In the genomic region with DNA sequence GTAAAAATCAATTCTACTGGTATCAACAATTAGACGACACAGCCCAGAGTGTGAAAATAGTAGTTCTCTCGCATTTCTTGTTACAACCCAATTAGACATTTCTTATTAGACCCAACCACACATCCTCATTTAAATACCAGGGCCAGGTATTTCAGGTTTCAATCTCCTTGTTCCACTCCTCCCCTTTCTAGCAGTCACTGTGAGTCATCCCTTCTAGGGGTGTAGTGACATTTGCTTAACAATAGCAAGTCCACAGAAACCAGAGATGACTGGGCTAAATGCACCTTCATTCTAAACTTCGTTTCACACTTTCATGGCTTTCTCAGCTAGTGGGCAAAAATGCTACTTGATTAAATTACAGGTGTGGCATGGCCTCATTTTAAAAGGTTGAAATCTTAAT, we compare ENCODE assay signal across 15 cellular contexts.
A peak's percentile ranks its signal among the peaks of the same experiment; 100 is the strongest.
DNase-seq lines count a peak whose midpoint lies in the region; ATAC-seq lines count a peak whose summit lies in the region.
"Had no signal": no experiment of that assay in that cellular context is flagged by ENCODE, and none has a peak within 500 bp of the region (broad histone marks: within the 10 kb centered on the region; RNA-seq: fewer than 3 reads in every experiment).

No MANE protein-coding gene starts in this region.

- peaks cover 10% of the 10 kb centered on the region for H3K36me3 Mint-ChIP-seq in activated naive CD4-positive, alpha-beta T cell treated with anti-CD3 and anti-CD28 coated beads for 36 hours (ENCODE audit: low read depth)
- peaks cover 14% of the 10 kb centered on the region for H3K36me3 Mint-ChIP-seq in T-helper 2 cell treated with Interferon-gamma antibody and Interleukin-4, amounts not matched to agents 5 μg/mL and 100 μg/mL, for 36 hours (ENCODE audit: low read depth)
- H3K36me3 Mint-ChIP-seq: neural progenitor cell had no signal

- no peaks in the 10 kb centered on the region for H3K27me3 Mint-ChIP-seq in activated naive CD4-positive, alpha-beta T cell treated with anti-CD3 and anti-CD28 coated beads for 36 hours (ENCODE audit: low read depth)
- H3K27me3 Mint-ChIP-seq in T-helper 2 cell treated with Interferon-gamma antibody and Interleukin-4, amounts not matched to agents 5 μg/mL and 100 μg/mL, for 36 hours (ENCODE audit: low read depth) = no peaks in the 10 kb centered on the region
- no peaks in the 10 kb centered on the region for H3K27me3 Mint-ChIP-seq in stimulated activated naive CD8-positive, alpha-beta T cell treated with anti-CD3 and anti-CD28 coated beads, Interleukin-15, amount 100 ng/mL, for 72 hours

- CTCF ChIA-PET in activated naive CD4-positive, alpha-beta T cell treated with anti-CD3 and anti-CD28 coated beads for 36 hours (lab: Charles Lee) = no interaction called here

- peak; percentile 99 for ATAC-seq in stimulated activated naive CD8-positive, alpha-beta T cell treated with anti-CD3 and anti-CD28 coated beads, Interleukin-15, amount 100 ng/mL, for 72 hours
- ATAC-seq in GM21529 (IDR thresholded peaks at IDR 0.05; ENCODE audit: unreplicated experiment) = no peak
- ATAC-seq in HG03095 (IDR thresholded peaks at IDR 0.05; ENCODE audit: unreplicated experiment) = no peak
- ATAC-seq: gastroesophageal sphincter had no signal

- H3K4me1 Mint-ChIP-seq in activated naive CD4-positive, alpha-beta T cell treated with anti-CD3 and anti-CD28 coated beads for 36 hours (ENCODE audit: low read depth) = peaks cover 21% of the 10 kb centered on the region
- H3K4me1 Mint-ChIP-seq in T-helper 2 cell treated with Interferon-gamma antibody and Interleukin-4, amounts not matched to agents 5 μg/mL and 100 μg/mL, for 36 hours (ENCODE audit: low read depth) = peaks cover 8% of the 10 kb centered on the region
- H3K4me1 Mint-ChIP-seq in stimulated activated naive CD8-positive, alpha-beta T cell treated with anti-CD3 and anti-CD28 coated beads, Interleukin-15, amount 100 ng/mL, for 72 hours = peaks cover 45% of the 10 kb centered on the region

- intact Hi-C loops in activated naive CD4-positive, alpha-beta T cell treated with anti-CD3 and anti-CD28 coated beads for 36 hours (cut with micrococcal nuclease) = loop anchor here (1.0 to 5.0 kb wide), 3 partner anchors 12 to 312 kb away; no protein-coding TSS in a partner anchor

- DNase-seq in activated naive CD4-positive, alpha-beta T cell treated with anti-CD3 and anti-CD28 coated beads for 36 hours = peak; percentile 54
- no peak for DNase-seq in activated naive CD4-positive, alpha-beta T cell (lab: John Stamatoyannopoulos, UW)
- peak; percentile 18 for DNase-seq in T-helper 2 cell treated with Interferon-gamma antibody and Interleukin-4, amounts not matched to agents 5 μg/mL and 100 μg/mL, for 36 hours (ENCODE audit: low spot score)
- DNase-seq in iPS DF 19.7 (ENCODE audit: low read depth, low spot score) (peak; percentile 90), COLO668 (lab: John Stamatoyannopoulos, UW; ENCODE audit: unreplicated experiment) (no peak)
- peak; percentile 27 to 44 for DNase-seq in stimulated activated naive CD8-positive, alpha-beta T cell treated with anti-CD3 and anti-CD28 coated beads, Interleukin-15, amount 100 ng/mL, for 72 hours
- DNase-seq: midbrain; MM.1S; NCI-H2107; NCI-H748 treated with DMSO at 0.1 percent for 48 hours; stimulated activated CD8-positive, alpha-beta memory T cell treated with anti-CD3 and anti-CD28 coated beads, Interleukin-4, amount 100 ng/mL, for 48 hours had no signal

- no peaks in the 10 kb centered on the region for H3K9me3 Mint-ChIP-seq in activated naive CD4-positive, alpha-beta T cell treated with anti-CD3 and anti-CD28 coated beads for 36 hours
- no peaks in the 10 kb centered on the region for H3K9me3 Mint-ChIP-seq in T-helper 2 cell treated with Interferon-gamma antibody and Interleukin-4, amounts not matched to agents 5 μg/mL and 100 μg/mL, for 36 hours
- H3K9me3 Mint-ChIP-seq in stimulated activated naive CD8-positive, alpha-beta T cell treated with anti-CD3 and anti-CD28 coated beads, Interleukin-15, amount 100 ng/mL, for 72 hours = peaks cover 0 to 5% of the 10 kb centered on the region in 2 donors
- H3K9me3 Mint-ChIP-seq: neural progenitor cell had no signal

- no peak overlapping the region for H3K27ac Mint-ChIP-seq in activated naive CD4-positive, alpha-beta T cell treated with anti-CD3 and anti-CD28 coated beads for 36 hours
- H3K27ac Mint-ChIP-seq in T-helper 2 cell treated with Interferon-gamma antibody and Interleukin-4, amounts not matched to agents 5 μg/mL and 100 μg/mL, for 36 hours = no peak overlapping the region
- H3K27ac Mint-ChIP-seq in stimulated activated naive CD8-positive, alpha-beta T cell treated with anti-CD3 and anti-CD28 coated beads, Interleukin-15, amount 100 ng/mL, for 72 hours = peak overlapping the region; percentile 62 to 89
- H3K27ac Mint-ChIP-seq: neural progenitor cell had no signal

- H3K4me3 Mint-ChIP-seq in activated naive CD4-positive, alpha-beta T cell treated with anti-CD3 and anti-CD28 coated beads for 36 hours = no peak overlapping the region
- no peak overlapping the region for H3K4me3 Mint-ChIP-seq in T-helper 2 cell treated with Interferon-gamma antibody and Interleukin-4, amounts not matched to agents 5 μg/mL and 100 μg/mL, for 36 hours
- peak overlapping the region; percentile 3 to 19 for H3K4me3 Mint-ChIP-seq in stimulated activated naive CD8-positive, alpha-beta T cell treated with anti-CD3 and anti-CD28 coated beads, Interleukin-15, amount 100 ng/mL, for 72 hours
- H3K4me3 Mint-ChIP-seq: neural progenitor cell had no signal

Comparison
In these comparisons a context has a peak if more than half of its experiments do, and no peak if none do; other contexts are left out.
1. DNase-seq: peak in activated naive CD4-positive, alpha-beta T cell treated with anti-CD3 and anti-CD28 coated beads for 36 hours (single experiment), T-helper 2 cell treated with Interferon-gamma antibody and Interleukin-4, amounts not matched to agents 5 μg/mL and 100 μg/mL, for 36 hours (single experiment), iPS DF 19.7 (single experiment) and stimulated activated naive CD8-positive, alpha-beta T cell treated with anti-CD3 and anti-CD28 coated beads, Interleukin-15, amount 100 ng/mL, for 72 hours (2 of 2); none in activated naive CD4-positive, alpha-beta T cell (0 of 4) and COLO668 (single experiment).
2. H3K27ac Mint-ChIP-seq: peak in stimulated activated naive CD8-positive, alpha-beta T cell treated with anti-CD3 and anti-CD28 coated beads, Interleukin-15, amount 100 ng/mL, for 72 hours (2 of 2); none in activated naive CD4-positive, alpha-beta T cell treated with anti-CD3 and anti-CD28 coated beads for 36 hours (single experiment) and T-helper 2 cell treated with Interferon-gamma antibody and Interleukin-4, amounts not matched to agents 5 μg/mL and 100 μg/mL, for 36 hours (single experiment).
3. H3K4me3 Mint-ChIP-seq: peak in stimulated activated naive CD8-positive, alpha-beta T cell treated with anti-CD3 and anti-CD28 coated beads, Interleukin-15, amount 100 ng/mL, for 72 hours (2 of 2); none in activated naive CD4-positive, alpha-beta T cell treated with anti-CD3 and anti-CD28 coated beads for 36 hours (single experiment) and T-helper 2 cell treated with Interferon-gamma antibody and Interleukin-4, amounts not matched to agents 5 μg/mL and 100 μg/mL, for 36 hours (single experiment).